ENCODE assay signal across 17 cellular contexts in genomic region chr7:123961731-123962130, GRCh38. TPM values are rescaled to one million over a fixed set of nuclear protein-coding genes. Genes with fewer than 3 reads are reported as not detected.
DNase-seq lines count a peak whose midpoint lies in the region; ATAC-seq and TF ChIP-seq lines count a peak whose summit lies in the region.
"Had no signal": no experiment of that assay in that cellular context is flagged by ENCODE, and none has a peak within 500 bp of the region (broad histone marks: within the 10 kb centered on the region; RNA-seq: fewer than 3 reads in every experiment).

No MANE protein-coding gene starts in this region.

- no peaks in the 10 kb centered on the region for H3K4me1 ChIP-seq in endodermal cell (ENCODE audit: control insufficient read depth, insufficient read depth, low read length)
- H3K4me1 ChIP-seq: lower lobe of right lung had no signal

- no peaks in the 10 kb centered on the region for H3K9me3 Mint-ChIP-seq in endodermal cell
- H3K9me3 Mint-ChIP-seq in naive thymus-derived CD8-positive, alpha-beta T cell, result peaks cover 0 to 9% (median 0%) of the 10 kb centered on the region in 9 donors
- H3K9me3 Mint-ChIP-seq: IgD-negative memory B cell, neural crest cell had no signal

- H3K4me1 Mint-ChIP-seq in endodermal cell, result peaks cover 2% of the 10 kb centered on the region
- H3K4me1 Mint-ChIP-seq in naive thymus-derived CD8-positive, alpha-beta T cell, result no peaks in the 10 kb centered on the region
- H3K4me1 Mint-ChIP-seq: CD8-positive, alpha-beta memory T cell; IgD-negative memory B cell had no signal

- no peaks in the 10 kb centered on the region for H3K9me3 ChIP-seq in endodermal cell (ENCODE audit: control insufficient read depth, low read length)
- H3K9me3 ChIP-seq: lower lobe of right lung had no signal

- WGBS in endodermal cell (ENCODE audit: insufficient coverage in 1 of 2, insufficient read length in 1 of 2), 2 experiments, result 78 to 100% methylated on average over 1 to 6 of the region's 6 CpGs

- H3K4me3 Mint-ChIP-seq in endodermal cell, result no peak overlapping the region
- H3K4me3 Mint-ChIP-seq in naive thymus-derived CD8-positive, alpha-beta T cell, result no peak overlapping the region
- H3K4me3 Mint-ChIP-seq: CD8-positive, alpha-beta memory T cell; IgD-negative memory B cell; neural crest cell had no signal

- no peaks in the 10 kb centered on the region for H3K27me3 ChIP-seq in endodermal cell (ENCODE audit: control insufficient read depth, insufficient read depth, low read length, poor library complexity, severe bottlenecking)

- no peaks in the 10 kb centered on the region for H3K27me3 Mint-ChIP-seq in endodermal cell (ENCODE audit: insufficient read depth)
- H3K27me3 Mint-ChIP-seq in naive thymus-derived CD8-positive, alpha-beta T cell, result peaks cover 0 to 17% (median 9%) of the 10 kb centered on the region in 5 donors
- H3K27me3 Mint-ChIP-seq: IgD-negative memory B cell had no signal

- POLR2A ChIA-PET in naive thymus-derived CD8-positive, alpha-beta T cell (lab: Charles Lee), result no interaction called here

- no peaks in the 10 kb centered on the region for H3K36me3 Mint-ChIP-seq in endodermal cell (ENCODE audit: low read depth)
- H3K36me3 Mint-ChIP-seq in naive thymus-derived CD8-positive, alpha-beta T cell, result no peaks in the 10 kb centered on the region
- H3K36me3 Mint-ChIP-seq: CD8-positive, alpha-beta memory T cell; IgD-negative memory B cell had no signal

- no peaks in the 10 kb centered on the region for H3K36me3 ChIP-seq in endodermal cell (ENCODE audit: control insufficient read depth, insufficient read depth, low read length)
- H3K36me3 ChIP-seq: lower lobe of right lung had no signal

- ATAC-seq in naive thymus-derived CD8-positive, alpha-beta T cell, result no peak
- ATAC-seq: lower lobe of right lung had no signal

- TF ChIP-seq CTCF in epithelial cell of esophagus (IDR thresholded peaks at IDR 0.05; ENCODE audit: insufficient read depth, low read depth, low read length, missing control alignments) (no peak), endodermal cell (conservative IDR thresholded peaks at IDR 0.05) (no peak)

- no peak overlapping the region for H3K4me3 ChIP-seq in epithelial cell of esophagus (ENCODE audit: low read length)
- H3K4me3 ChIP-seq in endodermal cell (ENCODE audit: low read length), result no peak overlapping the region
- H3K4me3 ChIP-seq: lower lobe of right lung had no signal

- no peak overlapping the region for H3K27ac Mint-ChIP-seq in endodermal cell
- H3K27ac Mint-ChIP-seq in naive thymus-derived CD8-positive, alpha-beta T cell, result no peak overlapping the region
- H3K27ac Mint-ChIP-seq: CD8-positive, alpha-beta memory T cell had no signal

- H3K9ac ChIP-seq in endodermal cell (ENCODE audit: extremely low read depth, low read length, poor library complexity, severe bottlenecking), result no peak overlapping the region

- DNase-seq in NCI-H1417 (lab: John Stamatoyannopoulos, UW) (peak in 2 of 3 experiments; percentile 57 to 86), NCI-H1417 treated with DMSO at 0.1 percent for 48 hours (lab: John Stamatoyannopoulos, UW) (no peak), ELR (ENCODE audit: low read depth) (peak; percentile 2), NCI-H226 (peak; percentile 45), epithelial cell of esophagus (ENCODE audit: low read depth) (peak; percentile 46), endodermal cell (no peak), ureter (ENCODE audit: low spot score) (no peak)
- no peak for DNase-seq in naive thymus-derived CD8-positive, alpha-beta T cell
- DNase-seq: 8988T; CD8-positive, alpha-beta memory T cell; lower lobe of right lung; NCI-H1694 treated with DMSO at 0.1 percent for 48 hours; substantia nigra had no signal

- no peak overlapping the region for H3K27ac ChIP-seq in endodermal cell (ENCODE audit: low read depth, low read length)
- H3K27ac ChIP-seq: lower lobe of right lung had no signal

RNA-seq across cellular contexts. Expression of gene SPAM1, which starts 36.7 kb away (rescaled TPM):
- under 1 TPM; 0.18 to 0.49 TPM for total RNA-seq in endodermal cell
- polyA plus RNA-seq in endodermal cell (2013, experiment 1 of 2), result not detected
- polyA plus RNA-seq in endodermal cell (2013, experiment 2 of 2), result not detected
- total RNA-seq in ureter, result not detected
- total RNA-seq in naive thymus-derived CD8-positive, alpha-beta T cell, result not detected
- polyA plus RNA-seq in naive thymus-derived CD8-positive, alpha-beta T cell, result not detected
- total RNA-seq: CD8-positive, alpha-beta memory T cell; fibroblast of lung; lower lobe of right lung; neural crest cell; skeletal muscle tissue had no signal
- polyA plus RNA-seq: CD8-positive, alpha-beta memory T cell; fibroblast of lung; IgD-negative memory B cell had no signal

Comparison
In these comparisons a context has a peak if more than half of its experiments do, and no peak if none do; other contexts are left out.
1. DNase-seq: peak in NCI-H1417 (2 of 3), ELR (single experiment), NCI-H226 (single experiment) and epithelial cell of esophagus (single experiment); none in NCI-H1417 treated with DMSO at 0.1 percent for 48 hours (single experiment), endodermal cell (single experiment), ureter (single experiment) and naive thymus-derived CD8-positive, alpha-beta T cell (0 of 10).